ENCODE assay signal across 23 cellular contexts in genomic region chr4:39233114-39233513, GRCh38.
"Had no signal": no experiment of that assay in that cellular context is flagged by ENCODE, and none has a peak within 500 bp of the region (broad histone marks: within the 10 kb centered on the region; RNA-seq: fewer than 3 reads in every experiment).

No MANE protein-coding gene starts in this region.

- H3K4me3 ChIP-seq: coronary artery, dorsolateral prefrontal cortex, esophagus muscularis mucosa, gastroesophageal sphincter, heart left ventricle, hepatocyte, left ventricle myocardium inferior, lower lobe of right lung, mucosa of descending colon had no signal

- H3K9me3 ChIP-seq: esophagus muscularis mucosa, gastroesophageal sphincter, heart left ventricle, left ventricle myocardium inferior, lower lobe of right lung, mucosa of descending colon had no signal

- H3K4me1 Mint-ChIP-seq: immature natural killer cell, mesothelial cell of epicardium had no signal

- H3K4me3 Mint-ChIP-seq: immature natural killer cell, mesothelial cell of epicardium had no signal

- H3K27ac ChIP-seq: coronary artery, dorsolateral prefrontal cortex, esophagus muscularis mucosa, foreskin keratinocyte, gastroesophageal sphincter, heart left ventricle, hepatocyte, left ventricle myocardium inferior, lower lobe of right lung had no signal

- H3K79me2 ChIP-seq: hepatocyte had no signal

- FAIRE-seq: endothelial cell of umbilical vein, frontal cortex had no signal

- ATAC-seq: foreskin keratinocyte, gastroesophageal sphincter, heart left ventricle, left colon, lower lobe of right lung, mucosa of descending colon had no signal

- H3K27ac Mint-ChIP-seq: immature natural killer cell, mesothelial cell of epicardium had no signal

- H3K4me1 ChIP-seq: esophagus muscularis mucosa, foreskin keratinocyte, gastroesophageal sphincter, heart left ventricle, left ventricle myocardium inferior, lower lobe of right lung had no signal

- H3K4me2 ChIP-seq: hepatocyte had no signal

- H2AFZ ChIP-seq: hepatocyte had no signal

- H3K9me3 Mint-ChIP-seq: immature natural killer cell had no signal

- DNase-seq: dermis blood vessel endothelial cell; dorsolateral prefrontal cortex; effector CD4-positive, alpha-beta T cell; effector memory CD4-positive, alpha-beta T cell; foreskin keratinocyte; heart left ventricle; hypothalamus; immature natural killer cell; islet precursor cell; kidney; kidney glomerular epithelial cell; left colon; left ventricle myocardium inferior; lower lobe of right lung; mesenchymal stem cell; mucosa of descending colon had no signal

- H3K27me3 ChIP-seq: dorsolateral prefrontal cortex, esophagus muscularis mucosa, foreskin keratinocyte, gastroesophageal sphincter, heart left ventricle, hepatocyte had no signal
